In genomic region chr11:114162719-114163123, GRCh38 we compare ENCODE assay signal across 8 cellular contexts.
A peak's percentile ranks its signal among the peaks of the same experiment; 100 is the strongest.
DNase-seq lines count a peak whose midpoint lies in the region; ATAC-seq and TF ChIP-seq lines count a peak whose summit lies in the region.

No MANE protein-coding gene starts in this region.

- intact Hi-C loops in PC-3 (cut with micrococcal nuclease) = loop anchor here (10.0 kb wide), 1 partner anchor 118 kb away; no protein-coding TSS in a partner anchor

- no peak overlapping the region for H3K4me2 ChIP-seq in GM23338
- peak overlapping the region; percentile 38 for H3K4me2 ChIP-seq in PC-3 (ENCODE audit: low read length)

- TF ChIP-seq CTCF in GM23338 (conservative IDR thresholded peaks at IDR 0.05; ENCODE audit: low read depth in 2 of 2) (no peak), PC-3 (conservative IDR thresholded peaks at IDR 0.05; ENCODE audit: low read depth, low read length) (no peak)

- no peaks in the 10 kb centered on the region for H3K27me3 ChIP-seq in GM23338 (ENCODE audit: insufficient read depth)
- peaks cover 68% of the 10 kb centered on the region for H3K27me3 ChIP-seq in PC-3 (ENCODE audit: low read length)
- no peaks in the 10 kb centered on the region for H3K27me3 ChIP-seq in esophagus (ENCODE audit: control insufficient read depth in 1 of 2, insufficient read depth in 2 of 2, low read length in 2 of 2)

- no peak overlapping the region for H3K27ac ChIP-seq in GM23338 (ENCODE audit: low read depth)
- no peak overlapping the region for H3K27ac ChIP-seq in PC-3 (ENCODE audit: low read length)
- H3K27ac ChIP-seq in esophagus (ENCODE audit: low read depth in 2 of 2, low read length in 1 of 2) = peak overlapping the region; percentile 89 to 93

- H3K4me1 ChIP-seq in GM23338 (ENCODE audit: insufficient read depth) = peaks cover 25% of the 10 kb centered on the region
- H3K4me1 ChIP-seq in PC-3 (ENCODE audit: insufficient read depth, low read length) = peaks cover 50% of the 10 kb centered on the region
- peaks cover 8 to 50% of the 10 kb centered on the region in 2 donors for H3K4me1 ChIP-seq in esophagus (ENCODE audit: control insufficient read depth in 2 of 2, insufficient read depth in 2 of 2, low read length in 1 of 2)

- H4K20me1 ChIP-seq in GM23338 (replicated peaks; ENCODE audit: insufficient read depth) (no peaks in the 10 kb centered on the region), PC-3 (ENCODE audit: low read length) (peaks cover 25% of the 10 kb centered on the region)

- WGBS in esophagus, 2 donors = 15 to 19% methylated on average over 12 of the region's 12 CpGs

- no peak overlapping the region for H3K27ac Mint-ChIP-seq in GM23338
- no peak overlapping the region for H3K27ac Mint-ChIP-seq in activated T-cell treated with anti-CD3 and anti-CD28 coated beads, Interleukin-2, amount 50 U/mL, for 24 hours

- DNase-seq in GM23338 (ENCODE audit: low spot score) = no peak
- DNase-seq in PC-3 = peak; percentile 95
- peak; percentile 91 for DNase-seq in myocyte (ENCODE audit: low read depth)
- no peak for DNase-seq in activated T-cell treated with anti-CD3 and anti-CD28 coated beads, Interleukin-2, amount 50 U/mL, for 24 hours
- DNase-seq in AML-193 (lab: John Stamatoyannopoulos, UW) = no peak

- no peak overlapping the region for H3K4me3 ChIP-seq in GM23338
- H3K4me3 ChIP-seq in PC-3 (ENCODE audit: low read length) = no peak overlapping the region
- H3K4me3 ChIP-seq in esophagus (ENCODE audit: low read depth in 1 of 2, low read length in 2 of 2) = no peak overlapping the region

- H3K9ac ChIP-seq in PC-3 (ENCODE audit: low read length) = no peak overlapping the region

- peaks cover 5% of the 10 kb centered on the region for H3K27me3 Mint-ChIP-seq in GM23338 (ENCODE audit: insufficient read depth, low read depth, poor library complexity)
- no peaks in the 10 kb centered on the region for H3K27me3 Mint-ChIP-seq in activated T-cell treated with anti-CD3 and anti-CD28 coated beads, Interleukin-2, amount 50 U/mL, for 24 hours

- no peaks in the 10 kb centered on the region for H3K9me2 ChIP-seq in GM23338 (ENCODE audit: insufficient read depth)
- H3K9me2 ChIP-seq in PC-3 (replicated peaks; ENCODE audit: low read length) = no peaks in the 10 kb centered on the region

- no peaks in the 10 kb centered on the region for H3K79me2 ChIP-seq in GM23338 (replicated peaks; ENCODE audit: insufficient read depth)
- no peaks in the 10 kb centered on the region for H3K79me2 ChIP-seq in PC-3 (ENCODE audit: low read length)

- H2AFZ ChIP-seq in GM23338 (peak overlapping the region; percentile 38; the same call in 1 of the 2 replicates), PC-3 (ENCODE audit: low read length) (no peak overlapping the region)

- no peak overlapping the region for H3K4me3 Mint-ChIP-seq in GM23338
- H3K4me3 Mint-ChIP-seq in activated T-cell treated with anti-CD3 and anti-CD28 coated beads, Interleukin-2, amount 50 U/mL, for 24 hours = no peak overlapping the region

- H3K9me3 Mint-ChIP-seq in GM23338 = no peaks in the 10 kb centered on the region
- no peaks in the 10 kb centered on the region for H3K9me3 Mint-ChIP-seq in activated T-cell treated with anti-CD3 and anti-CD28 coated beads, Interleukin-2, amount 50 U/mL, for 24 hours

- CTCF ChIA-PET in PC-3 (lab: Charles Lee) = no interaction called here

- no peaks in the 10 kb centered on the region for H3K9me3 ChIP-seq in PC-3 (ENCODE audit: low read length)
- no peaks in the 10 kb centered on the region for H3K9me3 ChIP-seq in esophagus (ENCODE audit: control insufficient read depth in 2 of 2, insufficient read depth in 1 of 2, low read depth in 1 of 2, low read length in 1 of 2)

- ATAC-seq in GM23338 (no peak), PC-3 (peak; percentile 52), GM18870 (IDR thresholded peaks at IDR 0.05; ENCODE audit: unreplicated experiment) (no peak), HG02840 (IDR thresholded peaks at IDR 0.05; ENCODE audit: low FRiP score, unreplicated experiment) (no peak)

- BruUV-seq in PC-3 (replicated peaks; lab: Mats Ljungman, UMichigan) = no TSS peak

- H3K36me3 Mint-ChIP-seq in GM23338 (ENCODE audit: low read depth) = no peaks in the 10 kb centered on the region; the same call in 2 of the 3 replicates
- H3K36me3 Mint-ChIP-seq in activated T-cell treated with anti-CD3 and anti-CD28 coated beads, Interleukin-2, amount 50 U/mL, for 24 hours (ENCODE audit: low read depth) = no peaks in the 10 kb centered on the region

- H3K36me3 ChIP-seq in GM23338 (ENCODE audit: insufficient read depth) (no peaks in the 10 kb centered on the region), PC-3 (ENCODE audit: low read depth, low read length) (no peaks in the 10 kb centered on the region), esophagus (ENCODE audit: control insufficient read depth in 2 of 2, insufficient read depth in 2 of 2, low read length in 1 of 2) (no peaks in the 10 kb centered on the region)

- H3F3A ChIP-seq in GM23338 (replicated peaks; ENCODE audit: low read depth) = no peaks in the 10 kb centered on the region
- no peaks in the 10 kb centered on the region for H3F3A ChIP-seq in PC-3 (ENCODE audit: low read length, unreplicated experiment)

- peaks cover 32% of the 10 kb centered on the region for H3K4me1 Mint-ChIP-seq in GM23338
- H3K4me1 Mint-ChIP-seq in activated T-cell treated with anti-CD3 and anti-CD28 coated beads, Interleukin-2, amount 50 U/mL, for 24 hours (ENCODE audit: low read depth) = peaks cover 90% of the 10 kb centered on the region

- POLR2A ChIA-PET in PC-3 (lab: Charles Lee; ENCODE audit: unreplicated experiment) = interaction anchor here (0.6 kb wide), 1 partner anchor 57 kb away, joined by 4 read pairs; no protein-coding TSS in a partner anchor

TF ChIP-seq in GM23338, 12 proteins besides CTCF, POLR2A, EP300 and RAD21 (continues in another document):
- TF ChIP-seq POLR2AphosphoS5 (IDR thresholded peaks at IDR 0.05; ENCODE audit: low read depth) (no peak), ZNF462 (CRISPR knock-in tag; IDR thresholded peaks at IDR 0.05) (no peak), CREB1 (CRISPR knock-in tag; IDR thresholded peaks at IDR 0.05; ENCODE audit: low read depth) (no peak), ZNF331 (CRISPR knock-in tag; IDR thresholded peaks at IDR 0.05; ENCODE audit: low read depth) (no peak)

Comparison
In these comparisons a context has a peak if more than half of its experiments do, and no peak if none do; other contexts are left out.
1. DNase-seq: peak in PC-3 (single experiment) and myocyte (single experiment); none in GM23338 (single experiment), activated T-cell treated with anti-CD3 and anti-CD28 coated beads, Interleukin-2, amount 50 U/mL, for 24 hours (single experiment) and AML-193 (0 of 2).
2. H3K27ac ChIP-seq: peak in esophagus (2 of 2); none in GM23338 (single experiment) and PC-3 (single experiment).